Comparison of ENCODE assay signal across 1 cellular context in the genomic region with DNA sequence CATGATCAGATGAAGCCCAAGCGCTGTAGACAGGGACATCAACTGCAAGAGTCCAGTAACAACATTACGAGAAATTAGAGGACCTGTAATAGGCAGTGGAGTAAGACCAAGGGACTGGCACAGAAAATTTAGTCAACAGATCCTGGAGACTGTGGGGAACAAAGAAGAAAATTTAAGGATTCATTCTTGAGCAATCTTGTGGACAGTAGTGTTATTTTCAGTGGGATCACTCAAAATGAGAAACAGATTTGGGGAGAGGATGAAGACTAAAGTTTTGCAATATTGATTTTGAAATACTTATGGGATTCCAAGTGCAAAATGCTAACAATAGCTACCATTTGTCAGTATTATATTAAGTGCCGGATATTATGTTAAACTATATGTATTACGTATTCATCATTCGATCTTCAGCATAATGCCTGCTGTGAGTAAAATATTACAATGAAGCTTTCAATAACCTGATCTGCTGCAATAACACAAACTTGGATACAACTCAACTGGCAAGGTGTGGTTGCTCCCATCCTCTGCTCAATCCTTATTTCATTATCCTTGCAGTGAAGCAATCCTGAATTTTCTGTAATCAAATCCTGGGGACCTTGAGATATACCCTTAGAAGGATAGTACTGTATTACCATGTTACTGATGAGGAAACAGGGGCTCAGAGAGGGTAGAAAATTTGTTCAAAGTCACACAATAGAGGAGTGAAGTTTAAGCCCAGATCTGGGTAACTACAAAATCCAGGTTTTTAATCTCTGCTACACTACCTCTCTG.
TF ChIP-seq lines count a peak whose summit lies in the region.

No MANE protein-coding gene starts in this region.

TF ChIP-seq in GM23338, 12 proteins besides CTCF, POLR2A, EP300 and RAD21 (continued from another document):
- TF ChIP-seq, protein P1, sequence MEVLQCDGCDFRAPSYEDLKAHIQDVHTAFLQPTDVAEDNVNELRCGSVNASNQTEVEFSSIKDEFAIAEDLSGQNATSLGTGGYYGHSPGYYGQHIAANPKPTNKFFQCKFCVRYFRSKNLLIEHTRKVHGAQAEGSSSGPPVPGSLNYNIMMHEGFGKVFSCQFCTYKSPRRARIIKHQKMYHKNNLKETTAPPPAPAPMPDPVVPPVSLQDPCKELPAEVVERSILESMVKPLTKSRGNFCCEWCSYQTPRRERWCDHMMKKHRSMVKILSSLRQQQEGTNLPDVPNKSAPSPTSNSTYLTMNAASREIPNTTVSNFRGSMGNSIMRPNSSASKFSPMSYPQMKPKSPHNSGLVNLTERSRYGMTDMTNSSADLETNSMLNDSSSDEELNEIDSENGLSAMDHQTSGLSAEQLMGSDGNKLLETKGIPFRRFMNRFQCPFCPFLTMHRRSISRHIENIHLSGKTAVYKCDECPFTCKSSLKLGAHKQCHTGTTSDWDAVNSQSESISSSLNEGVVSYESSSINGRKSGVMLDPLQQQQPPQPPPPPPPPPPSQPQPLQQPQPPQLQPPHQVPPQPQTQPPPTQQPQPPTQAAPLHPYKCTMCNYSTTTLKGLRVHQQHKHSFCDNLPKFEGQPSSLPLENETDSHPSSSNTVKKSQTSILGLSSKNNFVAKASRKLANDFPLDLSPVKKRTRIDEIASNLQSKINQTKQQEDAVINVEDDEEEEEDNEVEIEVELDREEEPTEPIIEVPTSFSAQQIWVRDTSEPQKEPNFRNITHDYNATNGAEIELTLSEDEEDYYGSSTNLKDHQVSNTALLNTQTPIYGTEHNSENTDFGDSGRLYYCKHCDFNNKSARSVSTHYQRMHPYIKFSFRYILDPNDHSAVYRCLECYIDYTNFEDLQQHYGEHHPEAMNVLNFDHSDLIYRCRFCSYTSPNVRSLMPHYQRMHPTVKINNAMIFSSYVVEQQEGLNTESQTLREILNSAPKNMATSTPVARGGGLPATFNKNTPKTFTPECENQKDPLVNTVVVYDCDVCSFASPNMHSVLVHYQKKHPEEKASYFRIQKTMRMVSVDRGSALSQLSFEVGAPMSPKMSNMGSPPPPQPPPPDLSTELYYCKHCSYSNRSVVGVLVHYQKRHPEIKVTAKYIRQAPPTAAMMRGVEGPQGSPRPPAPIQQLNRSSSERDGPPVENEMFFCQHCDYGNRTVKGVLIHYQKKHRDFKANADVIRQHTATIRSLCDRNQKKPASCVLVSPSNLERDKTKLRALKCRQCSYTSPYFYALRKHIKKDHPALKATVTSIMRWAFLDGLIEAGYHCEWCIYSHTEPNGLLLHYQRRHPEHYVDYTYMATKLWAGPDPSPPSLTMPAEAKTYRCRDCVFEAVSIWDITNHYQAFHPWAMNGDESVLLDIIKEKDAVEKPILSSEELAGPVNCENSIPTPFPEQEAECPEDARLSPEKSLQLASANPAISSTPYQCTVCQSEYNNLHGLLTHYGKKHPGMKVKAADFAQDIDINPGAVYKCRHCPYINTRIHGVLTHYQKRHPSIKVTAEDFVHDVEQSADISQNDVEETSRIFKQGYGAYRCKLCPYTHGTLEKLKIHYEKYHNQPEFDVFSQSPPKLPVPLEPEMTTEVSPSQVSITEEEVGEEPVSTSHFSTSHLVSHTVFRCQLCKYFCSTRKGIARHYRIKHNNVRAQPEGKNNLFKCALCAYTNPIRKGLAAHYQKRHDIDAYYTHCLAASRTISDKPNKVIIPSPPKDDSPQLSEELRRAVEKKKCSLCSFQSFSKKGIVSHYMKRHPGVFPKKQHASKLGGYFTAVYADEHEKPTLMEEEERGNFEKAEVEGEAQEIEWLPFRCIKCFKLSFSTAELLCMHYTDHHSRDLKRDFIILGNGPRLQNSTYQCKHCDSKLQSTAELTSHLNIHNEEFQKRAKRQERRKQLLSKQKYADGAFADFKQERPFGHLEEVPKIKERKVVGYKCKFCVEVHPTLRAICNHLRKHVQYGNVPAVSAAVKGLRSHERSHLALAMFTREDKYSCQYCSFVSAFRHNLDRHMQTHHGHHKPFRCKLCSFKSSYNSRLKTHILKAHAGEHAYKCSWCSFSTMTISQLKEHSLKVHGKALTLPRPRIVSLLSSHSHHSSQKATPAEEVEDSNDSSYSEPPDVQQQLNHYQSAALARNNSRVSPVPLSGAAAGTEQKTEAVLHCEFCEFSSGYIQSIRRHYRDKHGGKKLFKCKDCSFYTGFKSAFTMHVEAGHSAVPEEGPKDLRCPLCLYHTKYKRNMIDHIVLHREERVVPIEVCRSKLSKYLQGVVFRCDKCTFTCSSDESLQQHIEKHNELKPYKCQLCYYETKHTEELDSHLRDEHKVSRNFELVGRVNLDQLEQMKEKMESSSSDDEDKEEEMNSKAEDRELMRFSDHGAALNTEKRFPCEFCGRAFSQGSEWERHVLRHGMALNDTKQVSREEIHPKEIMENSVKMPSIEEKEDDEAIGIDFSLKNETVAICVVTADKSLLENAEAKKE (CRISPR knock-in tag; IDR thresholded peaks at IDR 0.05), result no peak
- no peak for TF ChIP-seq EZH2phosphoT487 (IDR thresholded peaks at IDR 0.05; ENCODE audit: unreplicated experiment)
- TF ChIP-seq CREB1 (CRISPR knock-in tag; IDR thresholded peaks at IDR 0.05; ENCODE audit: low read depth), result no peak
- TF ChIP-seq NANOG (IDR thresholded peaks at IDR 0.05; ENCODE audit: borderline replicate concordance), result no peak
